Comparison of ENCODE assay signal across 8 cellular contexts in the genomic region with DNA sequence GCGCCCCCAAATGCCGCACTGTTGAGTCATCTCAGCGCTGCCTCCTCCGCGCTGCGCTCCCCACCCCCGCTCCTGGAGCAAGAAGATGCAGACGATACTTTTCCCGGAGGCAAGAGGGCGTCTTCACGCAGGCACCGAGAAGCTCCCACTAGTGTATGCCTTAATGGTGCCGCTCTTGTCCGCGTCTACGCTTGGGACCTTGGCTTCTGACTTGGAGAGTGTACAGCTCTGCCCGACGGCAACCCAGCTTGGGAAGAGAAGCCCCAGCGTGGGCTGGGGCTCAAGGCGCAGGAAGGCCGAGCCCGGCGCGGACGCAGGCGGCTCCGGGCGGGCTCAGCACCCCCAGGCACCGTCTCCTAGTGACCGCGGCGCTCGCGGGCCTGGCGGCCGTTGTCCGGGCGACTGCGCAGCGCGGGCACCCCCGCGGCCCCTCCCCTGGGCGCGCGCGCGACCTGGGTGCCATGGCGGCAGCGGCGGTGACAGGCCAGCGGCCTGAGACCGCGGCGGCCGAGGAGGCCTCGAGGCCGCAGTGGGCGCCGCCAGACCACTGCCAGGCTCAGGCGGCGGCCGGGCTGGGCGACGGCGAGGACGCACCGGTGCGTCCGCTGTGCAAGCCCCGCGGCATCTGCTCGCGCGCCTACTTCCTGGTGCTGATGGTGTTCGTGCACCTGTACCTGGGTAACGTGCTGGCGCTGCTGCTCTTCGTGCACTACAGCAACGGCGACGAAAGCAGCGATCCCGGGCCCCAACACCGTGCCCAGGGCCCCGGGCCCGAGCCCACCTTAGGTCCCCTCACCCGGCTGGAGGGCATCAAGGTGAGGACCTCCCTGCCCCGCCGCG. TPM values are rescaled to one million over a fixed set of nuclear protein-coding genes. Genes with fewer than 3 reads are reported as not detected.
DNase-seq lines count a peak whose midpoint lies in the region; ATAC-seq and TF ChIP-seq lines count a peak whose summit lies in the region.

Gene P4HTM (plus strand): TSS at position 446 of the 840 bp plus-strand sequence. CDS start 16 bp downstream, at position 462.

- H3K9me3 ChIP-seq in PC-9 (ENCODE audit: insufficient read depth, low read depth) (no peaks in the 10 kb centered on the region), esophagus squamous epithelium (no peaks in the 10 kb centered on the region)
- H3K9me3 ChIP-seq in naive thymus-derived CD4-positive, alpha-beta T cell (ENCODE audit: control insufficient read depth in 2 of 3, low read length in 3 of 3): no peaks in the 10 kb centered on the region

- peak within 1 kb of the TSS; percentile 91 for H2AFZ ChIP-seq in PC-9

- H3K27me3 Mint-ChIP-seq in naive thymus-derived CD4-positive, alpha-beta T cell: no peaks in the 10 kb centered on the region

- TF ChIP-seq POLR2A in esophagus squamous epithelium (IDR thresholded peaks at IDR 0.05): peak in 2 of 4 donors; percentile 44 to 53

- POLR2A ChIA-PET in PC-9 (lab: Charles Lee; ENCODE audit: unreplicated experiment): interaction anchor here (0.5 to 0.9 kb wide), 4 partner anchors 17 to 40 kb away, joined by 4 to 12 read pairs (median 4); partner anchors contain the start of gene WDR6
- POLR2A ChIA-PET in naive thymus-derived CD4-positive, alpha-beta T cell (lab: Charles Lee): interaction anchor here (0.6 to 11.2 kb wide), 9 partner anchors 17 to 350 kb away, joined by 3 to 179 read pairs (median 6); partner anchors contain the start of genes DALRD3, IMPDH2, NDUFAF3 and QRICH1

- H3K27ac ChIP-seq in PC-9 (peak within 1 kb of the TSS; percentile 48; the same call in 1 of the 2 replicates), esophagus squamous epithelium (peak within 1 kb of the TSS; percentile 81 to 98 (median 88))
- H3K27ac ChIP-seq in naive thymus-derived CD4-positive, alpha-beta T cell (ENCODE audit: low read depth, low read length): peak within 1 kb of the TSS; percentile 82

- peak within 1 kb of the TSS; percentile 88 for H3K4me2 ChIP-seq in PC-9

- ATAC-seq in GM18909 (IDR thresholded peaks at IDR 0.05; ENCODE audit: poor library complexity, unreplicated experiment): peak; percentile 49
- peak; percentile 50 for ATAC-seq in HG03460 (IDR thresholded peaks at IDR 0.05; ENCODE audit: unreplicated experiment)
- peak; percentile 68 for ATAC-seq in naive thymus-derived CD4-positive, alpha-beta T cell
- peak; percentile 87 for ATAC-seq in stimulated activated effector memory CD8-positive, alpha-beta T cell treated with anti-CD3 and anti-CD28 coated beads, Interleukin-12 subunit alpha, Interleukin-12 subunit beta, amount 100 ng/mL, for 72 hours

- peaks cover 0 to 9% (median 0%) of the 10 kb centered on the region in 5 donors for H3K36me3 Mint-ChIP-seq in naive thymus-derived CD4-positive, alpha-beta T cell
- peaks cover 58% of the 10 kb centered on the region for H3K36me3 Mint-ChIP-seq in stimulated activated effector memory CD8-positive, alpha-beta T cell treated with anti-CD3 and anti-CD28 coated beads, Interleukin-12 subunit alpha, Interleukin-12 subunit beta, amount 100 ng/mL, for 72 hours

- H3K27me3 ChIP-seq in PC-9 (ENCODE audit: insufficient read depth, low read depth): no peaks in the 10 kb centered on the region
- H3K27me3 ChIP-seq in esophagus squamous epithelium: no peaks in the 10 kb centered on the region
- no peaks in the 10 kb centered on the region for H3K27me3 ChIP-seq in naive thymus-derived CD4-positive, alpha-beta T cell (ENCODE audit: control insufficient read depth in 2 of 2, insufficient read depth in 2 of 2, low read length in 2 of 2)

- peaks cover 38% of the 10 kb centered on the region for H3K79me2 ChIP-seq in PC-9 (ENCODE audit: low read depth)

- DNase-seq in AG10803 (ENCODE audit: low read depth) (peak; percentile 93), PC-9 (peak; percentile 64 to 82), activated T-helper 1 cell treated with Interleukin-2 at 50 U/mL for 16 hours (ENCODE audit: low read depth) (peak; percentile 66), esophagus squamous epithelium (lab: John Stamatoyannopoulos, UW) (no peak)
- peak; percentile 36 to 83 (median 55) for DNase-seq in naive thymus-derived CD4-positive, alpha-beta T cell
- peak; percentile 65 to 90 for DNase-seq in stimulated activated effector memory CD8-positive, alpha-beta T cell treated with anti-CD3 and anti-CD28 coated beads, Interleukin-12 subunit alpha, Interleukin-12 subunit beta, amount 100 ng/mL, for 72 hours (ENCODE audit: low spot score in 2 of 2)

- H3K4me3 ChIP-seq in AG10803 (ENCODE audit: low read length): peak within 1 kb of the TSS; percentile 82
- H3K4me3 ChIP-seq in PC-9: peak within 1 kb of the TSS; percentile 78
- H3K4me3 ChIP-seq in esophagus squamous epithelium: peak within 1 kb of the TSS; percentile 59 to 96 (median 75)
- peak within 1 kb of the TSS; percentile 96 for H3K4me3 ChIP-seq in naive thymus-derived CD4-positive, alpha-beta T cell (ENCODE audit: low read length)

- peak within 1 kb of the TSS; percentile 89 to 97 (median 93) for H3K4me3 Mint-ChIP-seq in naive thymus-derived CD4-positive, alpha-beta T cell
- H3K4me3 Mint-ChIP-seq in stimulated activated effector memory CD8-positive, alpha-beta T cell treated with anti-CD3 and anti-CD28 coated beads, Interleukin-12 subunit alpha, Interleukin-12 subunit beta, amount 100 ng/mL, for 72 hours: peak within 1 kb of the TSS; percentile 93

- peaks cover 27 to 56% (median 42%) of the 10 kb centered on the region in 7 donors for H3K4me1 Mint-ChIP-seq in naive thymus-derived CD4-positive, alpha-beta T cell
- H3K4me1 Mint-ChIP-seq in stimulated activated effector memory CD8-positive, alpha-beta T cell treated with anti-CD3 and anti-CD28 coated beads, Interleukin-12 subunit alpha, Interleukin-12 subunit beta, amount 100 ng/mL, for 72 hours: peaks cover 46% of the 10 kb centered on the region

- BruUV-seq in PC-9 (replicated peaks; lab: Mats Ljungman, UMichigan): no TSS peak

- no peaks in the 10 kb centered on the region for H3K36me3 ChIP-seq in PC-9 (ENCODE audit: low read depth)
- H3K36me3 ChIP-seq in esophagus squamous epithelium: peaks cover 0 to 23% (median 7%) of the 10 kb centered on the region in 3 donors
- peaks cover 0 to 14% (median 0%) of the 10 kb centered on the region in 3 experiments for H3K36me3 ChIP-seq in naive thymus-derived CD4-positive, alpha-beta T cell (ENCODE audit: control insufficient read depth in 2 of 3, insufficient read depth in 3 of 3, low read length in 3 of 3)

- H3K27ac Mint-ChIP-seq in naive thymus-derived CD4-positive, alpha-beta T cell: peak within 1 kb of the TSS; percentile 87 to 95 (median 90)
- H3K27ac Mint-ChIP-seq in stimulated activated effector memory CD8-positive, alpha-beta T cell treated with anti-CD3 and anti-CD28 coated beads, Interleukin-12 subunit alpha, Interleukin-12 subunit beta, amount 100 ng/mL, for 72 hours: peak within 1 kb of the TSS; percentile 92

- intact Hi-C loops in PC-9 (cut with micrococcal nuclease; ENCODE audit: unreplicated experiment): loop anchor here (2.0 kb wide), 2 partner anchors 25 to 459 kb away; no protein-coding TSS in a partner anchor
- intact Hi-C loops in esophagus squamous epithelium (cut with DNase I): no loop called here
- intact Hi-C loops in naive thymus-derived CD4-positive, alpha-beta T cell (cut with micrococcal nuclease): loop anchor here (1.0 to 5.0 kb wide), 8 partner anchors 17 to 457 kb away; partner anchors contain the start of genes WDR6 (in 2 of the 2), QRICH1 (in 1 of the 2), USP19 (in 1 of the 2) and USP4 (in 1 of the 2)

- CTCF ChIA-PET in PC-9 (lab: Charles Lee): interaction anchor here (0.6 to 3.5 kb wide), 2 partner anchors 17 to 431 kb away, joined by 3 to 17 read pairs; partner anchors contain the start of gene WDR6
- CTCF ChIA-PET in naive thymus-derived CD4-positive, alpha-beta T cell (lab: Charles Lee): interaction anchor here (0.9 to 6.4 kb wide), 9 partner anchors 13 to 166 kb away, joined by 3 to 64 read pairs (median 7); partner anchors contain the start of genes IMPDH2, NDUFAF3, QRICH1 and USP19

- peaks cover 29% of the 10 kb centered on the region; the same call in 1 of the 2 replicates for H3F3A ChIP-seq in PC-9 (ENCODE audit: insufficient read depth, low read depth)

- H3K4me1 ChIP-seq in PC-9 (replicated peaks; ENCODE audit: insufficient read depth) (peaks cover 18% of the 10 kb centered on the region), esophagus squamous epithelium (peaks cover 14 to 47% (median 22%) of the 10 kb centered on the region in 3 donors)
- peaks cover 24% of the 10 kb centered on the region in 2 donors for H3K4me1 ChIP-seq in naive thymus-derived CD4-positive, alpha-beta T cell (ENCODE audit: control insufficient read depth in 2 of 2, insufficient read depth in 2 of 2, low read length in 2 of 2)

- H3K9me2 ChIP-seq in PC-9 (ENCODE audit: insufficient read depth): no peaks in the 10 kb centered on the region

- WGBS in esophagus squamous epithelium, 2 donors: 0% methylated on average over 4 to 6 of the region's 91 CpGs

- peak; percentile 52 for TF ChIP-seq CTCF in AG10803 (conservative IDR thresholded peaks at IDR 0.05; ENCODE audit: low read length)
- TF ChIP-seq CTCF in PC-9 (conservative IDR thresholded peaks at IDR 0.05): no peak; the same call in 1 of the 2 replicates
- peak in 4 of 6 experiments; percentile 5 to 22 (median 12) for TF ChIP-seq CTCF in esophagus squamous epithelium (IDR thresholded peaks at IDR 0.05)

- no peaks in the 10 kb centered on the region for H4K20me1 ChIP-seq in PC-9 (ENCODE audit: insufficient read depth)

- no peaks in the 10 kb centered on the region for H3K9me3 Mint-ChIP-seq in naive thymus-derived CD4-positive, alpha-beta T cell
- H3K9me3 Mint-ChIP-seq in stimulated activated effector memory CD8-positive, alpha-beta T cell treated with anti-CD3 and anti-CD28 coated beads, Interleukin-12 subunit alpha, Interleukin-12 subunit beta, amount 100 ng/mL, for 72 hours: no peaks in the 10 kb centered on the region

RNA-seq across cellular contexts. Expression of gene P4HTM, which starts in this region (rescaled TPM):
- total RNA-seq in PC-9 (2021) (49.1 and 57.1 TPM in 2 replicates), esophagus squamous epithelium (10 to 100 TPM in 3 of 4 donors, 1 to 10 TPM in 1; 5.7 to 28.1 (median 16.7) TPM)
- total RNA-seq in naive thymus-derived CD4-positive, alpha-beta T cell: 10 to 100 TPM; 37.9 to 74.7 (median 53.1) TPM
- polyA plus RNA-seq in naive thymus-derived CD4-positive, alpha-beta T cell: 10 to 100 TPM; 19.7 to 28.0 TPM
